In genomic region chr17:64103751-64104364, GRCh38 we compare ENCODE assay signal across 1 cellular context.
TF ChIP-seq lines count a peak whose summit lies in the region.

No MANE protein-coding gene starts in this region.

TF ChIP-seq in GM12878, 131 proteins besides CTCF, POLR2A, EP300 and RAD21 (continued from another document):
- no peak for TF ChIP-seq ZNF384 (IDR thresholded peaks at IDR 0.05; ENCODE audit: borderline replicate concordance, low read depth, low read length)
- no peak for TF ChIP-seq E4F1 (IDR thresholded peaks at IDR 0.05; ENCODE audit: borderline replicate concordance, partially characterized antibody)
- TF ChIP-seq POLR2AphosphoS2 (IDR thresholded peaks at IDR 0.05; ENCODE audit: low read depth, low read length): no peak
- no peak for TF ChIP-seq NR2F1 (conservative IDR thresholded peaks at IDR 0.05)
- TF ChIP-seq POLR2AphosphoS5 (IDR thresholded peaks at IDR 0.05; ENCODE audit: low read length): no peak
- TF ChIP-seq BCLAF1 (IDR thresholded peaks at IDR 0.05): no peak
- peak; percentile 93 for TF ChIP-seq EED (IDR thresholded peaks at IDR 0.05; ENCODE audit: low read depth)
- no peak for TF ChIP-seq SMC3 (IDR thresholded peaks at IDR 0.05; ENCODE audit: borderline replicate concordance, low read length)
- 0 out of 2 replicates have a peak, but pooled peaks have one; percentile 26 for TF ChIP-seq RELB (IDR thresholded peaks at IDR 0.05; ENCODE audit: low read depth)
- TF ChIP-seq RELA (IDR thresholded peaks at IDR 0.05; ENCODE audit: borderline replicate concordance, partially characterized antibody): no peak
- no peak for TF ChIP-seq SIN3A (IDR thresholded peaks at IDR 0.05; ENCODE audit: low read depth, low read length)
- TF ChIP-seq MTA2 (IDR thresholded peaks at IDR 0.05; ENCODE audit: low read depth): peak; percentile 35; the same call in 1 of the 2 replicates
- 0 out of 2 replicates have a peak, but pooled peaks have one; percentile 16 for TF ChIP-seq ATF2 (IDR thresholded peaks at IDR 0.05; ENCODE audit: low read length)
- no peak for TF ChIP-seq YBX1 (IDR thresholded peaks at IDR 0.05)
- TF ChIP-seq MYC (IDR thresholded peaks at IDR 0.05; ENCODE audit: insufficient read depth, insufficient read length, insufficient replicate concordance, low read length, severe bottlenecking): no peak
- TF ChIP-seq BMI1 (IDR thresholded peaks at IDR 0.05; ENCODE audit: borderline replicate concordance): no peak
- no peak for TF ChIP-seq KAT2A (conservative IDR thresholded peaks at IDR 0.05; ENCODE audit: control insufficient read depth, low read depth, low read length)
- no peak for TF ChIP-seq GABPA (IDR thresholded peaks at IDR 0.05; ENCODE audit: low read depth)
- 0 out of 2 replicates have a peak, but pooled peaks have one; percentile 27 for TF ChIP-seq CBFB (IDR thresholded peaks at IDR 0.05; ENCODE audit: low read depth)
- TF ChIP-seq MTA3 (IDR thresholded peaks at IDR 0.05; ENCODE audit: borderline replicate concordance, low read length): peak; percentile 80; the same call in 1 of the 2 replicates
- TF ChIP-seq PAX8 (IDR thresholded peaks at IDR 0.05): no peak
- 0 out of 2 replicates have a peak, but pooled peaks have one; percentile 39 for TF ChIP-seq DPF2 (IDR thresholded peaks at IDR 0.05)
- TF ChIP-seq BCL11A (IDR thresholded peaks at IDR 0.05; ENCODE audit: low read depth, low read length): no peak
- TF ChIP-seq PAX5 (IDR thresholded peaks at IDR 0.05; ENCODE audit: borderline replicate concordance, low read depth, low read length): no peak
- TF ChIP-seq ATF7 (IDR thresholded peaks at IDR 0.05; ENCODE audit: low read depth): no peak
- TF ChIP-seq HDAC2 (IDR thresholded peaks at IDR 0.05): no peak
- no peak for TF ChIP-seq ETV6 (conservative IDR thresholded peaks at IDR 0.05 in 1 of 2, IDR thresholded peaks at IDR 0.05 in 1 of 2; ENCODE audit: borderline replicate concordance in 1 of 2, low read depth in 1 of 2)
- peak; percentile 84 for TF ChIP-seq IKZF1 (conservative IDR thresholded peaks at IDR 0.05)
- no peak for TF ChIP-seq ZNF24 (IDR thresholded peaks at IDR 0.05)
- TF ChIP-seq ZNF274 (IDR thresholded peaks at IDR 0.05; ENCODE audit: insufficient read depth, insufficient read length): no peak
- TF ChIP-seq ZNF217 (IDR thresholded peaks at IDR 0.05): no peak
- peak; percentile 6; the same call in 1 of the 2 replicates for TF ChIP-seq CREM (IDR thresholded peaks at IDR 0.05; ENCODE audit: low read depth)
- TF ChIP-seq IRF5 (IDR thresholded peaks at IDR 0.05; ENCODE audit: borderline replicate concordance): no peak
- no peak for TF ChIP-seq JUND (IDR thresholded peaks at IDR 0.05; ENCODE audit: low read depth, low read length)
